Comparison of ENCODE assay signal across 20 cellular contexts in the genomic region with DNA sequence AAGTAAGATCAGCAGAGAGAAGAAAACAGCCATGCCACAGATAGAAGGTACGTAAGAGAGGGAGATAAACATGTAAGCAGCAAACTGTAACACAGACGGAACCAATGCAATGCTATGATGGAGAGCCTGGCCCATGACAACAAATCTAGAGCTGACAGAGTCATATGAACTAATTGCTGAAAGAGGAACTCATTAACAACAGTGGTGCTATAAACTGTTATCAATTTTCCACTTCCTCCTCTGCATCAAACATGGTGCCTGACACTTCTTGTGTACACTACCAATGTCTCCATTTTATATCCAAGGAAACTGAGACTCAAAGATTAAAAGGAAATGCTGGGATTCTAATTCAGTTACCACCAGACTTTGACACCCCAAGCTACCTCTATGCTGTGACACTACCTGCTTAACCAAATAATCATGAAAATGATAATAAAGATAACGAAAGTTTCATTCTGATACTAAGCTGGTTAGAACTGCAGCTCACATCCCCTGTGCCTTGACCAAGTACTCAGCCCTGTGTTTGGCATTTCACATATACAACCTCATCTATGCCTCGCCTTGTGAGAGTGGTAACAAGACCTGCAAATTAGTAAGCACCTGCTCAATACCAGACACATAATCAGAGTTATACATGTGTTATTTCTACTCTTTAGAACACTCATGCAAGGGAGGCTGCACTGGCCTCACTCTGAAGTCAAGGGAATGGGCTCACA.
A peak's percentile ranks its signal among the peaks of the same experiment; 100 is the strongest.
DNase-seq lines count a peak whose midpoint lies in the region; ATAC-seq, FAIRE-seq and TF ChIP-seq lines count a peak whose summit lies in the region.
"Had no signal": no experiment of that assay in that cellular context is flagged by ENCODE, and none has a peak within 500 bp of the region (broad histone marks: within the 10 kb centered on the region; RNA-seq: fewer than 3 reads in every experiment).

No MANE protein-coding gene starts in this region.

- H3K27ac ChIP-seq in K562 (ENCODE audit: extremely low read depth, low read depth, low read length) (no peak overlapping the region), tibial nerve (no peak overlapping the region), sigmoid colon (no peak overlapping the region)

- no peak for DNase-seq in stimulated activated naive CD8-positive, alpha-beta T cell treated with anti-CD3 and anti-CD28 coated beads, Interleukin-15, amount 100 ng/mL, for 72 hours
- no peak for DNase-seq in stimulated activated naive CD8-positive, alpha-beta T cell treated with anti-CD3 and anti-CD28 coated beads, Interleukin-15, Interleukin-2, amounts not matched to agents 100 U/mL and 50 U/mL, for 24 hours
- DNase-seq in OCI-M2 (lab: John Stamatoyannopoulos, UW; ENCODE audit: unreplicated experiment) (peak; percentile 12), K562 (ENCODE audit: extremely low read depth in 1 of 4, low spot score in 3 of 4) (no peak), tibial nerve (ENCODE audit: low spot score in 2 of 2) (no peak), foreskin fibroblast (no peak), sigmoid colon (no peak)
- DNase-seq: CD4-positive, alpha-beta T cell; DND-41; GF-D8; GOT3; NCI-H1105; NCI-H187 treated with DMSO at 0.1 percent for 48 hours; NCI-H2171 treated with DMSO at 0.1 percent for 48 hours; NCI-H510A; NCI-H82; PC-3 had no signal

- H3K79me2 ChIP-seq in K562 (ENCODE audit: control insufficient read depth, insufficient read depth, low read length): no peaks in the 10 kb centered on the region

- TF ChIP-seq CTCF in K562 (IDR thresholded peaks at IDR 0.05 in 2 of 3, conservative IDR thresholded peaks at IDR 0.05 in 1 of 3; ENCODE audit: insufficient read depth in 2 of 3, low read depth in 1 of 3, low read length in 3 of 3): no peak
- no peak for TF ChIP-seq CTCF in tibial nerve (IDR thresholded peaks at IDR 0.05)
- TF ChIP-seq CTCF in foreskin fibroblast (IDR thresholded peaks at IDR 0.05; ENCODE audit: low read depth, low read length): no peak
- no peak for TF ChIP-seq CTCF in sigmoid colon (IDR thresholded peaks at IDR 0.05)

- peak; percentile 40 for ATAC-seq in stimulated activated naive CD8-positive, alpha-beta T cell treated with anti-CD3 and anti-CD28 coated beads, Interleukin-15, amount 100 ng/mL, for 72 hours
- ATAC-seq in stimulated activated naive CD8-positive, alpha-beta T cell treated with anti-CD3 and anti-CD28 coated beads, Interleukin-15, Interleukin-2, amounts not matched to agents 100 U/mL and 50 U/mL, for 24 hours: no peak
- ATAC-seq in K562 (no peak), GM21786 (IDR thresholded peaks at IDR 0.05; ENCODE audit: unreplicated experiment) (no peak)
- ATAC-seq: PC-3 had no signal

- H3K4me2 ChIP-seq in K562 (ENCODE audit: insufficient read depth, low read length): no peak overlapping the region

- TF ChIP-seq POLR2A in K562 (conservative IDR thresholded peaks at IDR 0.05) (no peak), tibial nerve (IDR thresholded peaks at IDR 0.05) (no peak), sigmoid colon (IDR thresholded peaks at IDR 0.05) (no peak)

- H3K9me3 ChIP-seq in K562 (replicated peaks; ENCODE audit: control insufficient read depth, insufficient read depth, low read depth, low read length) (no peaks in the 10 kb centered on the region; the same call in 1 of the 2 replicates), tibial nerve (peaks cover 0 to 3% (median 0%) of the 10 kb centered on the region in 4 donors), sigmoid colon (no peaks in the 10 kb centered on the region)

- CTCF ChIA-PET in K562 (lab: Yijun Ruan, JAX; ENCODE audit: low intra/inter-chr PET ratio): no interaction called here

- no peaks in the 10 kb centered on the region; the same call in 1 of the 2 replicates for H4K20me1 ChIP-seq in K562 (replicated peaks; ENCODE audit: control insufficient read depth, insufficient read depth, low read length)

- no peak for TF ChIP-seq RAD21 in K562 (CRISPR knock-in tag; conservative IDR thresholded peaks at IDR 0.05 in 1 of 2, IDR thresholded peaks at IDR 0.05 in 1 of 2)

- H2AFZ ChIP-seq in K562 (ENCODE audit: low read depth, low read length): no peak overlapping the region

- no TSS peak for BruUV-seq in K562 (replicated peaks; lab: Mats Ljungman, UMichigan)

- in situ Hi-C loops in K562 (cut with MboI): loop anchor here (25.0 kb wide), 1 partner anchor 645 kb away; no protein-coding TSS in a partner anchor

- TF ChIP-seq EP300 in K562 (IDR thresholded peaks at IDR 0.05; ENCODE audit: low read length) (no peak), tibial nerve (IDR thresholded peaks at IDR 0.05) (no peak), sigmoid colon (IDR thresholded peaks at IDR 0.05) (no peak)

- H3K4me3 Mint-ChIP-seq in stimulated activated naive CD8-positive, alpha-beta T cell treated with anti-CD3 and anti-CD28 coated beads, Interleukin-15, amount 100 ng/mL, for 72 hours: no peak overlapping the region
- H3K4me3 Mint-ChIP-seq: B cell; CD4-positive, alpha-beta T cell had no signal

- POLR2A ChIA-PET in K562 (lab: Yijun Ruan, JAX): interaction anchor here (3.0 kb wide), 1 partner anchor 10 kb away, joined by 10 read pairs; no protein-coding TSS in a partner anchor

- intact Hi-C loops in K562 (cut with micrococcal nuclease): loop anchor here (5.0 kb wide), 1 partner anchor 200 kb away; no protein-coding TSS in a partner anchor
- intact Hi-C loops in sigmoid colon (cut with DNase I): loop anchor here (5.0 kb wide), 1 partner anchor 150 kb away; the partner anchor contains the start of gene ABHD5

- FAIRE-seq in K562 (lab: Jason Lieb, UNC): no peak
- FAIRE-seq: HTR-8/SVneo had no signal

- no peaks in the 10 kb centered on the region for H3K27me3 ChIP-seq in K562 (ENCODE audit: control insufficient read depth in 2 of 2, insufficient read depth in 2 of 2, low read length in 2 of 2)
- no peaks in the 10 kb centered on the region for H3K27me3 ChIP-seq in tibial nerve
- H3K27me3 ChIP-seq in sigmoid colon: no peaks in the 10 kb centered on the region

- no peaks in the 10 kb centered on the region for H3K9me1 ChIP-seq in K562 (ENCODE audit: control insufficient read depth, insufficient read depth, low read length)

- no peak overlapping the region for H3K4me3 ChIP-seq in K562
- H3K4me3 ChIP-seq in tibial nerve: no peak overlapping the region
- H3K4me3 ChIP-seq in foreskin fibroblast (ENCODE audit: low read depth in 1 of 2, low read length in 2 of 2): no peak overlapping the region
- H3K4me3 ChIP-seq in sigmoid colon: no peak overlapping the region

- H3K9ac ChIP-seq in K562 (ENCODE audit: insufficient read depth in 1 of 2, low read depth in 2 of 2, low read length in 2 of 2): no peak overlapping the region

- H3K4me1 ChIP-seq in K562 (replicated peaks in 1 of 2; ENCODE audit: control insufficient read depth in 2 of 2, insufficient read depth in 2 of 2, low read length in 2 of 2) (peaks cover 7 to 13% of the 10 kb centered on the region in 2 experiments; a peak in 2 of 5 replicates), tibial nerve (no peaks in the 10 kb centered on the region), sigmoid colon (no peaks in the 10 kb centered on the region)

- H3K36me3 ChIP-seq in K562 (ENCODE audit: control insufficient read depth, insufficient read depth, low read length) (peaks cover 3% of the 10 kb centered on the region; the same call in 1 of the 3 replicates), tibial nerve (peaks cover 0 to 11% (median 0%) of the 10 kb centered on the region in 3 donors), sigmoid colon (no peaks in the 10 kb centered on the region)

- no peak overlapping the region for H3K27ac Mint-ChIP-seq in stimulated activated naive CD8-positive, alpha-beta T cell treated with anti-CD3 and anti-CD28 coated beads, Interleukin-15, amount 100 ng/mL, for 72 hours
- H3K27ac Mint-ChIP-seq: B cell; CD4-positive, alpha-beta T cell had no signal

- WGBS in K562 (ENCODE audit: insufficient coverage, low coverage, missing lambda C conversion rate): 57% methylated on average over 4 of the region's 4 CpGs
- 90 to 91% methylated on average over 4 of the region's 4 CpGs for WGBS in tibial nerve, 2 donors
- 78 to 87% methylated on average over 4 of the region's 4 CpGs for WGBS in sigmoid colon, 2 donors

- no peaks in the 10 kb centered on the region for H3K4me1 Mint-ChIP-seq in stimulated activated naive CD8-positive, alpha-beta T cell treated with anti-CD3 and anti-CD28 coated beads, Interleukin-15, amount 100 ng/mL, for 72 hours
- H3K4me1 Mint-ChIP-seq: B cell had no signal

- no peaks in the 10 kb centered on the region for H3K27me3 Mint-ChIP-seq in stimulated activated naive CD8-positive, alpha-beta T cell treated with anti-CD3 and anti-CD28 coated beads, Interleukin-15, amount 100 ng/mL, for 72 hours
- H3K27me3 Mint-ChIP-seq: B cell; CD4-positive, alpha-beta T cell had no signal

- H3K9me3 Mint-ChIP-seq in stimulated activated naive CD8-positive, alpha-beta T cell treated with anti-CD3 and anti-CD28 coated beads, Interleukin-15, amount 100 ng/mL, for 72 hours: no peaks in the 10 kb centered on the region
- H3K9me3 Mint-ChIP-seq: CD4-positive, alpha-beta T cell had no signal

TF ChIP-seq in K562, 482 proteins besides CTCF, POLR2A, EP300 and RAD21 (continues in another document):
- peak; percentile 51 for TF ChIP-seq MEIS2 (IDR thresholded peaks at IDR 0.05; ENCODE audit: partially characterized antibody)
- TF ChIP-seq PBX2 (CRISPR knock-in tag; IDR thresholded peaks at IDR 0.05; ENCODE audit: low read depth): no peak
- peak; percentile 59 for TF ChIP-seq PBX2 (tag; conservative IDR thresholded peaks at IDR 0.05; ENCODE audit: low read depth)
- TF ChIP-seq POU5F1 (IDR thresholded peaks at IDR 0.05; ENCODE audit: borderline replicate concordance, low read depth, low read length, partially characterized antibody): no peak
- TF ChIP-seq ZNF584 (CRISPR knock-in tag; IDR thresholded peaks at IDR 0.05; ENCODE audit: low read depth): 0 out of 2 replicates have a peak, but pooled peaks have one; percentile 42
- TF ChIP-seq PTRF (tag; IDR thresholded peaks at IDR 0.05): no peak
